ENCODE assay signal across 1 cellular context in genomic region chr6:41288025-41288777, GRCh38.
TF ChIP-seq lines count a peak whose summit lies in the region.

No MANE protein-coding gene starts in this region.

TF ChIP-seq in K562, 482 proteins besides CTCF, POLR2A, EP300 and RAD21 (continued from another document):
- TF ChIP-seq AFF4 (CRISPR knock-in tag; IDR thresholded peaks at IDR 0.05) = no peak
- 0 out of 2 replicates have a peak, but pooled peaks have one; percentile 21 for TF ChIP-seq RFX1 (IDR thresholded peaks at IDR 0.05)
- peak; percentile 80 for TF ChIP-seq TFE3 (CRISPR knock-in tag; IDR thresholded peaks at IDR 0.05)
- TF ChIP-seq RAD51 (IDR thresholded peaks at IDR 0.05; ENCODE audit: borderline replicate concordance, low read depth) = peak; percentile 62
- TF ChIP-seq SMARCC2 (IDR thresholded peaks at IDR 0.05; ENCODE audit: low read depth) = no peak
- 0 out of 2 replicates have a peak, but pooled peaks have one; percentile 29 for TF ChIP-seq USF2 (CRISPR knock-in tag; IDR thresholded peaks at IDR 0.05)
- no peak for TF ChIP-seq PKNOX1 (IDR thresholded peaks at IDR 0.05)
- no peak for TF ChIP-seq KDM5B (IDR thresholded peaks at IDR 0.05; ENCODE audit: insufficient replicate concordance, low read depth, low read length)
- no peak for TF ChIP-seq RBM25 (IDR thresholded peaks at IDR 0.05; ENCODE audit: low read depth, low read length, severe bottlenecking)
- TF ChIP-seq HDAC6 (IDR thresholded peaks at IDR 0.05; ENCODE audit: low read depth, low read length) = no peak
- peak; percentile 45 for TF ChIP-seq MEIS2 (IDR thresholded peaks at IDR 0.05; ENCODE audit: partially characterized antibody)
